14 cellular contexts compared by ENCODE assay signal in genomic region chr3:55899887-55900286, GRCh38.
A peak's percentile ranks its signal among the peaks of the same experiment; 100 is the strongest.
DNase-seq lines count a peak whose midpoint lies in the region; ATAC-seq and TF ChIP-seq lines count a peak whose summit lies in the region.
"Had no signal": no experiment of that assay in that cellular context is flagged by ENCODE, and none has a peak within 500 bp of the region (broad histone marks: within the 10 kb centered on the region; RNA-seq: fewer than 3 reads in every experiment).

No MANE protein-coding gene starts in this region.

- peak; percentile 8 for DNase-seq in GM10248 (ENCODE audit: extremely low spot score)
- DNase-seq in NB4 (ENCODE audit: low read depth) = peak; percentile 13
- DNase-seq in cardiac fibroblast (ENCODE audit: low read depth in 2 of 2) = no peak
- peak; percentile 24 for DNase-seq in myocyte (ENCODE audit: low read depth)
- DNase-seq in omental fat pad (ENCODE audit: low spot score) = no peak
- DNase-seq: naive thymus-derived CD8-positive, alpha-beta T cell; NCI-H1105 treated with DMSO at 0.1 percent for 48 hours; NCI-H69 had no signal

- H3K4me3 ChIP-seq in NB4 (ENCODE audit: low read depth, low read length) (no peak overlapping the region), cardiac fibroblast (replicated peaks in 1 of 2; ENCODE audit: low read depth in 2 of 2, low read length in 2 of 2) (no peak overlapping the region)
- H3K4me3 ChIP-seq: ascending aorta, skin epidermis, vagina had no signal

- no peak for ATAC-seq in GM21447 (IDR thresholded peaks at IDR 0.05; ENCODE audit: unreplicated experiment)
- ATAC-seq in GM19467 (IDR thresholded peaks at IDR 0.05; ENCODE audit: unreplicated experiment) = no peak
- no peak for ATAC-seq in omental fat pad (ENCODE audit: low FRiP score)
- no peak for ATAC-seq in GM18519 (IDR thresholded peaks at IDR 0.05; ENCODE audit: low FRiP score, unreplicated experiment)
- ATAC-seq: naive thymus-derived CD8-positive, alpha-beta T cell had no signal

- CTCF ChIA-PET in GM10248 (lab: Yijun Ruan, JAX) = no interaction called here

- no peak for TF ChIP-seq POLR2A in NB4 (IDR thresholded peaks at IDR 0.05; ENCODE audit: extremely low read depth, insufficient read length)

- TF ChIP-seq CTCF in GM10248 (IDR thresholded peaks at IDR 0.05; ENCODE audit: control extremely low read depth, extremely low read depth, low read depth, missing control alignments) (peak; percentile 29), NB4 (IDR thresholded peaks at IDR 0.05; ENCODE audit: low read depth, low read length) (peak; percentile 60), cardiac fibroblast (IDR thresholded peaks at IDR 0.05; ENCODE audit: low read depth, low read length) (peak; percentile 6), omental fat pad (IDR thresholded peaks at IDR 0.05) (no peak)

- POLR2A ChIA-PET in GM10248 (lab: Yijun Ruan, JAX) = no interaction called here

Comparison
In these comparisons a context has a peak if more than half of its experiments do, and no peak if none do; other contexts are left out.
1. DNase-seq: peak in GM10248 (single experiment), NB4 (single experiment) and myocyte (single experiment); none in cardiac fibroblast (0 of 2) and omental fat pad (single experiment).
2. CTCF ChIP-seq: peak in GM10248 (single experiment), NB4 (single experiment) and cardiac fibroblast (single experiment); none in omental fat pad (0 of 3).